In genomic region chr1:183180213-183180612, GRCh38 we compare ENCODE assay signal across 8 cellular contexts. TPM values are rescaled to one million over a fixed set of nuclear protein-coding genes. Genes with fewer than 3 reads are reported as not detected.
DNase-seq lines count a peak whose midpoint lies in the region; ATAC-seq, FAIRE-seq and TF ChIP-seq lines count a peak whose summit lies in the region.

No MANE protein-coding gene starts in this region.

- no peak for FAIRE-seq in H54 (lab: Jason Lieb, UNC)

- no peaks in the 10 kb centered on the region for H3K36me3 Mint-ChIP-seq in activated T-helper 2 cell treated with anti-CD3 and anti-CD28 coated beads, Interferon-gamma antibody, Interleukin-2, Interleukin-4, amounts not matched to agents 10 μg/mL and 5 μg/mL and 100 μg/mL, durations not matched to agents 14 hours and 24 hours and 36 hours (ENCODE audit: low read depth)

- H3K4me3 Mint-ChIP-seq in activated T-helper 2 cell treated with anti-CD3 and anti-CD28 coated beads, Interferon-gamma antibody, Interleukin-2, Interleukin-4, amounts not matched to agents 10 μg/mL and 5 μg/mL and 100 μg/mL, durations not matched to agents 14 hours and 24 hours and 36 hours (ENCODE audit: low read depth): no peak overlapping the region

- peak overlapping the region; percentile 31 for H3K4me2 ChIP-seq in SK-N-SH

- no peaks in the 10 kb centered on the region for H3K9me3 Mint-ChIP-seq in activated T-helper 2 cell treated with anti-CD3 and anti-CD28 coated beads, Interferon-gamma antibody, Interleukin-2, Interleukin-4, amounts not matched to agents 10 μg/mL and 5 μg/mL and 100 μg/mL, durations not matched to agents 14 hours and 24 hours and 36 hours

- no peaks in the 10 kb centered on the region for H3K36me3 ChIP-seq in SK-N-SH (replicated peaks in 1 of 2; ENCODE audit: control insufficient read depth in 1 of 2, insufficient read depth in 2 of 2, low read length in 1 of 2)
- H3K36me3 ChIP-seq in heart right ventricle: no peaks in the 10 kb centered on the region
- H3K36me3 ChIP-seq in testis (ENCODE audit: low read depth, missing control alignments): no peaks in the 10 kb centered on the region

- intact Hi-C loops in heart right ventricle (cut with DNase I) (loop anchor here in 1 of 10 donors (5.0 kb wide), 1 partner anchor 47 kb away; no protein-coding TSS in a partner anchor), testis (cut with DNase I; ENCODE audit: low total_unique reads) (no loop called here)
- intact Hi-C loops in activated T-helper 2 cell treated with anti-CD3 and anti-CD28 coated beads, Interferon-gamma antibody, Interleukin-2, Interleukin-4, amounts not matched to agents 10 μg/mL and 5 μg/mL and 100 μg/mL, durations not matched to agents 14 hours and 24 hours and 36 hours (cut with micrococcal nuclease): no loop called here

- H3K27me3 ChIP-seq in SK-N-SH (ENCODE audit: insufficient read depth) (no peaks in the 10 kb centered on the region), heart right ventricle (no peaks in the 10 kb centered on the region), testis (no peaks in the 10 kb centered on the region)

- TF ChIP-seq RAD21 in SK-N-SH (IDR thresholded peaks at IDR 0.05; ENCODE audit: low read length): no peak

- H4K20me1 ChIP-seq in SK-N-SH (ENCODE audit: insufficient read depth): no peaks in the 10 kb centered on the region

- peak overlapping the region; percentile 3; the same call in 1 of the 2 replicates for H3K9ac ChIP-seq in SK-N-SH

- ATAC-seq in heart right ventricle (peak; percentile 60 to 86 (median 72)), GM21528 (IDR thresholded peaks at IDR 0.05; ENCODE audit: low FRiP score, unreplicated experiment) (no peak), HG02678 (IDR thresholded peaks at IDR 0.05; ENCODE audit: unreplicated experiment) (no peak)

- H3K4me1 ChIP-seq in SK-N-SH (ENCODE audit: control insufficient read depth in 1 of 2, insufficient read depth in 2 of 2, low read depth in 1 of 2, low read length in 1 of 2) (peaks cover 5 to 11% of the 10 kb centered on the region in 2 experiments; a peak in 3 of 4 replicates), heart right ventricle (peaks cover 0 to 36% (median 28%) of the 10 kb centered on the region in 9 donors), testis (peaks cover 10% of the 10 kb centered on the region)

- no peak overlapping the region for H3K27ac Mint-ChIP-seq in activated T-helper 2 cell treated with anti-CD3 and anti-CD28 coated beads, Interferon-gamma antibody, Interleukin-2, Interleukin-4, amounts not matched to agents 10 μg/mL and 5 μg/mL and 100 μg/mL, durations not matched to agents 14 hours and 24 hours and 36 hours

- CTCF ChIA-PET in SK-N-SH (lab: Yijun Ruan, JAX): interaction anchor here (1.2 kb wide), 1 partner anchor 13 kb away, joined by 4 read pairs; no protein-coding TSS in a partner anchor

- H2AFZ ChIP-seq in SK-N-SH (ENCODE audit: low read depth): peak overlapping the region; percentile 75; the same call in 1 of the 2 replicates

- H3K27ac ChIP-seq in SK-N-SH (ENCODE audit: low read depth in 2 of 2, low read length in 1 of 2) (peak overlapping the region; percentile 73 to 79; a peak in 3 of 4 replicates), heart right ventricle (peak overlapping the region; percentile 45 to 84 (median 77)), testis (no peak overlapping the region)

- peaks cover 2% of the 10 kb centered on the region for H3K27me3 Mint-ChIP-seq in activated T-helper 2 cell treated with anti-CD3 and anti-CD28 coated beads, Interferon-gamma antibody, Interleukin-2, Interleukin-4, amounts not matched to agents 10 μg/mL and 5 μg/mL and 100 μg/mL, durations not matched to agents 14 hours and 24 hours and 36 hours (ENCODE audit: low read depth)

- peaks cover 3% of the 10 kb centered on the region for H3K4me1 Mint-ChIP-seq in activated T-helper 2 cell treated with anti-CD3 and anti-CD28 coated beads, Interferon-gamma antibody, Interleukin-2, Interleukin-4, amounts not matched to agents 10 μg/mL and 5 μg/mL and 100 μg/mL, durations not matched to agents 14 hours and 24 hours and 36 hours (ENCODE audit: low read depth)

- no peaks in the 10 kb centered on the region for H3K79me2 ChIP-seq in SK-N-SH (ENCODE audit: insufficient read depth)

- no peaks in the 10 kb centered on the region for H3F3A ChIP-seq in SK-N-SH (replicated peaks; ENCODE audit: insufficient read depth)

- H3K4me3 ChIP-seq in SK-N-SH (ENCODE audit: low read depth in 2 of 2, low read length in 1 of 2): no peak overlapping the region
- peak overlapping the region in 1 of 10 donors; percentile 1 for H3K4me3 ChIP-seq in heart right ventricle
- H3K4me3 ChIP-seq in testis: no peak overlapping the region

- H3K9me3 ChIP-seq in SK-N-SH (no peaks in the 10 kb centered on the region), heart right ventricle (no peaks in the 10 kb centered on the region), testis (no peaks in the 10 kb centered on the region)

- TF ChIP-seq POLR2A in H54 (IDR thresholded peaks at IDR 0.05; ENCODE audit: low read depth, low read length) (no peak), testis (IDR thresholded peaks at IDR 0.05) (no peak)

- POLR2A ChIA-PET in SK-N-SH (lab: Yijun Ruan, JAX): no interaction called here

- no peak for TF ChIP-seq EP300 in SK-N-SH (IDR thresholded peaks at IDR 0.05; ENCODE audit: borderline replicate concordance in 1 of 2, low read depth in 1 of 2, low read length in 1 of 2)

- WGBS in SK-N-SH (ENCODE audit: low lambda C conversion rate): 0% methylated on average over 3 of the region's 3 CpGs
- 5 to 6% methylated on average over 3 of the region's 3 CpGs for WGBS in heart right ventricle, 2 donors
- 21 to 32% methylated on average over 3 of the region's 3 CpGs for WGBS in testis, 2 donors

- H3K9me2 ChIP-seq in SK-N-SH: no peaks in the 10 kb centered on the region

- TF ChIP-seq CTCF in SK-N-SH (IDR thresholded peaks at IDR 0.05): no peak
- no peak for TF ChIP-seq CTCF in heart right ventricle (IDR thresholded peaks at IDR 0.05)
- TF ChIP-seq CTCF in testis (IDR thresholded peaks at IDR 0.05): no peak

- DNase-seq in H54 (ENCODE audit: insufficient read length, low spot score): peak; percentile 30
- DNase-seq in SK-N-SH: peak; percentile 54
- peak in 1 of 2 donors; percentile 72 for DNase-seq in heart right ventricle
- peak; percentile 60 for DNase-seq in testis
- no peak for DNase-seq in activated T-helper 2 cell treated with anti-CD3 and anti-CD28 coated beads, Interferon-gamma antibody, Interleukin-2, Interleukin-4, amounts not matched to agents 10 μg/mL and 5 μg/mL and 100 μg/mL, durations not matched to agents 14 hours and 24 hours and 36 hours (ENCODE audit: low spot score)
- DNase-seq in activated T-cell treated with anti-CD3 and anti-CD28 coated beads, Interleukin-2, amount 50 U/mL, for 48 hours: no peak

TF ChIP-seq in SK-N-SH, 30 proteins besides CTCF, POLR2A, EP300 and RAD21:
- TF ChIP-seq USF1 (IDR thresholded peaks at IDR 0.05; ENCODE audit: borderline replicate concordance, low read depth) (no peak), NRF1 (IDR thresholded peaks at IDR 0.05; ENCODE audit: low read depth, low read length) (no peak), TAF1 (IDR thresholded peaks at IDR 0.05; ENCODE audit: borderline replicate concordance, low read depth, low read length) (no peak), FOXM1 (IDR thresholded peaks at IDR 0.05; ENCODE audit: low read depth) (no peak), FOXJ3 (CRISPR knock-in tag; IDR thresholded peaks at IDR 0.05) (no peak), PBX3 (IDR thresholded peaks at IDR 0.05) (no peak), EZH2phosphoT487 (IDR thresholded peaks at IDR 0.05; ENCODE audit: borderline replicate concordance, low read depth) (no peak), TEAD4 (IDR thresholded peaks at IDR 0.05; ENCODE audit: borderline replicate concordance, insufficient read depth) (no peak), NFIC (IDR thresholded peaks at IDR 0.05; ENCODE audit: borderline replicate concordance) (peak; percentile 49; the same call in 1 of the 2 replicates), MAX (IDR thresholded peaks at IDR 0.05; ENCODE audit: low read depth) (0 out of 2 replicates have a peak, but pooled peaks have one; percentile 17), TCF12 (IDR thresholded peaks at IDR 0.05) (peak; percentile 40; the same call in 1 of the 2 replicates), GATA2 (CRISPR knock-in tag; IDR thresholded peaks at IDR 0.05) (no peak), ELF1 (IDR thresholded peaks at IDR 0.05) (no peak), MXI1 (IDR thresholded peaks at IDR 0.05; ENCODE audit: low read depth, low read length) (no peak), YY1 (IDR thresholded peaks at IDR 0.05; ENCODE audit: low read depth) (peak; percentile 44; the same call in 1 of the 2 replicates)

RNA-seq across cellular contexts. Expression of gene LAMC2, which starts 5.9 kb away (rescaled TPM):
- polyA plus RNA-seq in SK-N-SH (2012; rRNA removed) (0.15 and 0.16 TPM in 2 replicates), heart right ventricle (1 to 10 TPM; 1.2 to 3.0 TPM), testis (ENCODE audit: insufficient read depth, low read depth, low replicate concordance) (8.5 TPM)
- 0.04 and 0.07 TPM in 2 replicates for polyA plus RNA-seq in SK-N-SH (2012; cell fraction: cytosol; rRNA removed)
- polyA plus RNA-seq in SK-N-SH (2012; cell fraction: nucleus; rRNA removed): 0.23 and 0.48 TPM in 2 replicates
- total RNA-seq in heart right ventricle (1 to 10 TPM in 6 of 10 donors, under 1 TPM in 4; 0.53 to 8.8 (median 1.6) TPM), testis (1 to 10 TPM; 1.9 to 3.4 TPM)
- not detected in 2 replicates for total RNA-seq in activated T-helper 2 cell treated with anti-CD3 and anti-CD28 coated beads, Interferon-gamma antibody, Interleukin-2, Interleukin-4, amounts not matched to agents 10 μg/mL and 5 μg/mL and 100 μg/mL, durations not matched to agents 14 hours and 24 hours and 36 hours

Comparison
In these comparisons a context has a peak if more than half of its experiments do, and no peak if none do; other contexts are left out.
1. DNase-seq: peak in H54 (single experiment), SK-N-SH (single experiment) and testis (single experiment); none in activated T-helper 2 cell treated with anti-CD3 and anti-CD28 coated beads, Interferon-gamma antibody, Interleukin-2, Interleukin-4, amounts not matched to agents 10 μg/mL and 5 μg/mL and 100 μg/mL, durations not matched to agents 14 hours and 24 hours and 36 hours (single experiment) and activated T-cell treated with anti-CD3 and anti-CD28 coated beads, Interleukin-2, amount 50 U/mL, for 48 hours (0 of 2).
2. H3K27ac ChIP-seq: peak in SK-N-SH (2 of 2) and heart right ventricle (10 of 10); none in testis (0 of 2).
3. ATAC-seq: peak in heart right ventricle (8 of 8); none in GM21528 (single experiment) and HG02678 (single experiment).